In the genomic region with DNA sequence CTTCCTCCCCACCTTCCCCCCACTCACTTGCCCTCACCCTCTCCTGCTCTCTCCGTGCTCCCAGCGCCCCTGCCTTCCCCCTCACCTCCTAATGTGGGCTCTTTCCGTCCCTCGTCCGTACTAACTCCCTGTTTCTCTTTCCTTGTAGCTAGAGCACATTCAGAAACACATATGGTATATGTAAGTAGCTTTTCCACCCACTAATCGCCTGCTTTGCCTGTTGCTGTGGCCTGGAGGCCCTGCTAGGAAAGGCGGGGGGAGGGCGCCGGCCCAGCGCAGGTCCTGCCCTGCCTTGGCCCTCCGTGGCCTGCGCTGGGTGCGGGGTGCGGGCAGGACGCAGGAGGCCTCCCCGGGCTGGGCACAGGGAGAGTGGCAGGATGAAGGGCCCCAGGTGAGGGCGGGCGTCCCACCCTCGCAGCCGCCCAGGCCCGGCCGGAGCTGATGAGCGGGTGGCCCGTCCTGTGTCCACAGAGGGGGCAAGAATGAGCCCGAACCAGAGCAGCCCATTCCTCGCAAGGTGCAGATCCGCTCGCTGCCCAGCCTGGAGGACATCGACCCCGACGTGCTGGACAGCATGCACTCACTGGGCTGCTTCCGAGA, we compare ENCODE assay signal across 1 cellular context.
TF ChIP-seq lines count a peak whose summit lies in the region.

No MANE protein-coding gene starts in this region.

TF ChIP-seq in K562, 482 proteins besides CTCF, POLR2A, EP300 and RAD21:
- TF ChIP-seq ZNF263 (CRISPR knock-in tag; IDR thresholded peaks at IDR 0.05; ENCODE audit: borderline replicate concordance) (peak; percentile 8), SMARCA5 (IDR thresholded peaks at IDR 0.05) (no peak)
